In genomic region chr7:131338173-131338572, GRCh38 we compare ENCODE assay signal across 19 cellular contexts.
"Had no signal": no experiment of that assay in that cellular context is flagged by ENCODE, and none has a peak within 500 bp of the region (broad histone marks: within the 10 kb centered on the region; RNA-seq: fewer than 3 reads in every experiment).

No MANE protein-coding gene starts in this region.

- H3K27ac Mint-ChIP-seq: activated CD4-positive, alpha-beta memory T cell treated with anti-CD3 and anti-CD28 coated beads for 36 hours; activated naive CD8-positive, alpha-beta T cell treated with anti-CD3 and anti-CD28 coated beads, Interleukin-2, amount 10 ng/mL, durations not matched to agents 7 days and 5 days; progenitor cell of endocrine pancreas; T-helper 1 cell treated with Interleukin-12 subunit alpha and Interleukin-12 subunit beta and Interleukin-4 antibody, amounts not matched to agents 30 μg/mL and 1 μg/mL, for 36 hours had no signal

- H3K4me3 ChIP-seq: cardiac muscle cell, left lung, transverse colon, vagina had no signal

- H3K36me3 ChIP-seq: cardiac muscle cell, vagina had no signal

- H3K27ac ChIP-seq: cardiac muscle cell, left lung, transverse colon, vagina, VCaP had no signal

- DNase-seq: activated CD4-positive, alpha-beta memory T cell treated with anti-CD3 and anti-CD28 coated beads for 36 hours; activated CD4-positive, alpha-beta T cell treated with anti-CD3 and anti-CD28 coated beads for 1 hour; activated naive CD8-positive, alpha-beta T cell treated with anti-CD3 and anti-CD28 coated beads, Interleukin-2, amount 10 ng/mL, durations not matched to agents 7 days and 5 days; activated T-cell treated with anti-CD3 and anti-CD28 coated beads for 4 hours; amygdala; dermis blood vessel endothelial cell; effector memory CD8-positive, alpha-beta T cell; foreskin fibroblast; hypothalamus; kidney; left lung; stimulated activated CD4-positive, alpha-beta T cell treated with anti-CD3 and anti-CD28 coated beads, Interleukin-2, amount 100 ng/mL, for 24 hours; stimulated activated naive CD4-positive, alpha-beta T cell treated with Interleukin-2 at 50 U/mL for 16 hours; transverse colon had no signal

- H3K4me3 Mint-ChIP-seq: activated CD4-positive, alpha-beta memory T cell treated with anti-CD3 and anti-CD28 coated beads for 36 hours; activated naive CD8-positive, alpha-beta T cell treated with anti-CD3 and anti-CD28 coated beads, Interleukin-2, amount 10 ng/mL, durations not matched to agents 7 days and 5 days; effector memory CD8-positive, alpha-beta T cell; T-helper 1 cell treated with Interleukin-12 subunit alpha and Interleukin-12 subunit beta and Interleukin-4 antibody, amounts not matched to agents 30 μg/mL and 1 μg/mL, for 36 hours had no signal

- ATAC-seq: effector memory CD8-positive, alpha-beta T cell; left lung had no signal

- H3K27me3 Mint-ChIP-seq: activated CD4-positive, alpha-beta memory T cell treated with anti-CD3 and anti-CD28 coated beads for 36 hours; activated naive CD8-positive, alpha-beta T cell treated with anti-CD3 and anti-CD28 coated beads, Interleukin-2, amount 10 ng/mL, durations not matched to agents 7 days and 5 days; effector memory CD8-positive, alpha-beta T cell; progenitor cell of endocrine pancreas had no signal

- H3K27me3 ChIP-seq: cardiac muscle cell, left lung, transverse colon, vagina had no signal
